ENCODE assay signal across 9 cellular contexts in the genomic region with DNA sequence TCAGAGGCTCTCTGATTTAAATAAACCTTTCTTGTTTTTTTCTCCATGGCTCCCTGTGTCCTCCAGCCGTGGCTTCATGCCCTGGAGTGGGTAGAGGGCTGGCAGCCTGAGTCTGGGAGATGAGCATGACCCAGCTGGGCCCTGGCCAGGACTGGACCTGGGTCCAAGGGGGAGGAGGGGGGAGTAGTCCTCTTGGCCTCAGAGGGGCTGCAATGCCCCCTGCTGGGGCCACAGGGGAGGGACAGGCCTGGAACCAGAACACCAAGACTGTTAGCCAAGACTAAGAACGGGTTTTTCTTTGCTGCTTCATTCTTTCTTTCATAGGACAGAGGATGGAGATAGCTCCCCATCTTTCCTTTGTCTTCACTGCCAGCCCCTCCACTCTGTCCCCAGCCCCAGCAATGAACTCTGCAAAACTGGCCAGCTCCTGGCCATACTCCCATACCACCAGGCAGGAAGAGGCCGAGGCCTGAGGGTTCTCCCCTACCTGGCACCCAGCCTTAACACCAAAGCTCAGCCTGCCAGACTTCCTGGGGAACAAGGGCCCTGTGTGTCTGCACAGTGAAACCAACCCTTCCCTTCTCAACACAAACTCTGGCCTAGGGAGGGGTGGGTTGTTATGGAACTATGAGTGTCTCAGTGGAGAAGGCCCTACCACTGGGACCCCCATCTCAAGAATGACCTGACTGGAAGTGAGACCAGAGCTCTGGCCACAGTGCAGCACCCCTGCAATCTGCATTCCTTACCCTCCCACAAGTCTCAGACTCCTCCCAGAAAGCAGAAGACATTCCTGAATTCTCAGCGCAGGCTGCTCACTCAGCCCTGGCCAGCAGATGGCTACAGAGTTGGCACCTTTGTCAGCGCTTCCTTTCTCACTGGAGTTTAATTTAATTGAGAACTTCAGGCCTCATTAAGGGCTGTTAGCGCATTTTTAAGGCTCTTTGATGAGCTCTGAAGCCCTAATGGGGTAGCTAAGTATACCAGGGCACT. TPM values are rescaled to one million over a fixed set of nuclear protein-coding genes. Genes with fewer than 3 reads are reported as not detected.
DNase-seq lines count a peak whose midpoint lies in the region; ATAC-seq and TF ChIP-seq lines count a peak whose summit lies in the region.
"Had no signal": no experiment of that assay in that cellular context is flagged by ENCODE, and none has a peak within 500 bp of the region (broad histone marks: within the 10 kb centered on the region; RNA-seq: fewer than 3 reads in every experiment).

No MANE protein-coding gene starts in this region.

- ATAC-seq in RWPE2 (ENCODE audit: low read depth) (peak; percentile 28; the same call in 1 of the 3 replicates), HG03108 (IDR thresholded peaks at IDR 0.05; ENCODE audit: unreplicated experiment) (no peak), HG02571 (IDR thresholded peaks at IDR 0.05; ENCODE audit: unreplicated experiment) (no peak)

- peak; percentile 80 for TF ChIP-seq CTCF in GM13977 (IDR thresholded peaks at IDR 0.05; ENCODE audit: extremely low read depth, insufficient read depth, missing control alignments)
- TF ChIP-seq CTCF in RWPE2 (IDR thresholded peaks at IDR 0.05; ENCODE audit: poor library complexity, severe bottlenecking): peak; percentile 38

- peaks cover 32% of the 10 kb centered on the region for H3K36me3 ChIP-seq in RWPE2 (ENCODE audit: low read depth)
- H3K36me3 ChIP-seq: neutrophil had no signal

- H3K27ac ChIP-seq in RWPE2 (ENCODE audit: poor library complexity, severe bottlenecking): peak overlapping the region; percentile 64

- H3K9me3 ChIP-seq in RWPE2 (ENCODE audit: severe bottlenecking): no peaks in the 10 kb centered on the region
- H3K9me3 ChIP-seq: neutrophil had no signal

- peak; percentile 85 for DNase-seq in AG08396 (ENCODE audit: low spot score)
- peak; percentile 71 for DNase-seq in GM13977 (ENCODE audit: low spot score)
- DNase-seq in RWPE2 (ENCODE audit: low spot score): peak; percentile 48
- DNase-seq in erythroblast (lab: John Stamatoyannopoulos, UW): peak; percentile 73 to 77
- peak; percentile 75 for DNase-seq in mucosa of gallbladder (ENCODE audit: low spot score)
- no peak for DNase-seq in NCI-H2081 treated with DMSO at 0.1 percent for 48 hours (lab: John Stamatoyannopoulos, UW)

- no peak overlapping the region for H3K4me3 ChIP-seq in RWPE2 (ENCODE audit: severe bottlenecking)

- no peaks in the 10 kb centered on the region for H3K27me3 ChIP-seq in RWPE2 (ENCODE audit: insufficient read depth, poor library complexity, severe bottlenecking)
- H3K27me3 ChIP-seq: neutrophil had no signal

- in situ Hi-C loops in GM13977 (cut with MboI; ENCODE audit: low pct_unique_long_range_greater_than_20kb, low sequenced_read_pairs, unreplicated experiment): loop anchor here (5.0 kb wide), 1 partner anchor 62 kb away; no protein-coding TSS in a partner anchor

- no peak for TF ChIP-seq POLR2A in erythroblast (IDR thresholded peaks at IDR 0.05; ENCODE audit: low read length)

- peaks cover 7% of the 10 kb centered on the region for H3K4me1 ChIP-seq in RWPE2 (ENCODE audit: insufficient read depth, poor library complexity, severe bottlenecking)

RNA-seq across cellular contexts. Expression of gene SLC29A1, which starts 11.0 kb away (rescaled TPM):
- 66.1 TPM for total RNA-seq in mucosa of gallbladder

RNA-seq across cellular contexts. Expression of gene HSP90AB1, which starts 12.5 kb away (rescaled TPM):
- total RNA-seq in mucosa of gallbladder: 893 TPM

RNA-seq across cellular contexts. Expression of gene MYMX, which starts 17.7 kb away (rescaled TPM):
- 0.26 TPM for total RNA-seq in mucosa of gallbladder

RNA-seq across cellular contexts. Expression of gene SLC35B2, which starts 22.9 kb away (rescaled TPM):
- total RNA-seq in mucosa of gallbladder: 50.8 TPM

RNA-seq across cellular contexts. Expression of gene NFKBIE, which starts 31.0 kb away (rescaled TPM):
- 10.9 TPM for total RNA-seq in mucosa of gallbladder
